ENCODE assay signal across 13 cellular contexts in genomic region chr2:241151934-241152660, GRCh38. TPM values are rescaled to one million over a fixed set of nuclear protein-coding genes. Genes with fewer than 3 reads are reported as not detected.
DNase-seq lines count a peak whose midpoint lies in the region; ATAC-seq, FAIRE-seq and TF ChIP-seq lines count a peak whose summit lies in the region.
"Had no signal": no experiment of that assay in that cellular context is flagged by ENCODE, and none has a peak within 500 bp of the region (broad histone marks: within the 10 kb centered on the region; RNA-seq: fewer than 3 reads in every experiment).

No MANE protein-coding gene starts in this region.

- intact Hi-C loops in CD4-positive, alpha-beta memory T cell (cut with micrococcal nuclease), result loop anchor here (2.0 to 5.0 kb wide), 2 partner anchors 115 to 170 kb away; no protein-coding TSS in a partner anchor
- intact Hi-C loops in HCT116 (cut with micrococcal nuclease) (no loop called here), GM12878 (cut with micrococcal nuclease; ENCODE audit: unreplicated experiment) (no loop called here), natural killer cell (cut with micrococcal nuclease) (no loop called here)

- peak overlapping the region in 5 of 7 donors; percentile 12 to 95 (median 87) for H3K27ac Mint-ChIP-seq in CD4-positive, alpha-beta memory T cell
- H3K27ac Mint-ChIP-seq in natural killer cell, result no peak overlapping the region

- WGBS in GM12878 (ENCODE audit: insufficient coverage, insufficient replicate concordance, low lambda C conversion rate, missing lambda C conversion rate), result 85% methylated on average over 8 of the region's 8 CpGs
- no CpG with 5 or more reads among the region's 8 CpGs for WGBS in neuronal stem cell (ENCODE audit: extremely low coverage in 2 of 2, insufficient read length in 2 of 2, insufficient replicate concordance in 1 of 2), 2 donors

- BruUV-seq in HCT116 (replicated peaks; lab: Mats Ljungman, UMichigan) (no TSS peak), GM12878 (replicated peaks; lab: Mats Ljungman, UMichigan) (no TSS peak)

- no peak overlapping the region for H2BK120ac ChIP-seq in neuronal stem cell (ENCODE audit: low read depth, low read length)

- no peak for TF ChIP-seq RAD21 in HCT116 (IDR thresholded peaks at IDR 0.05; ENCODE audit: low read depth)
- TF ChIP-seq RAD21 in GM12878 (IDR thresholded peaks at IDR 0.05; ENCODE audit: insufficient read depth, low read depth, low read length), result no peak

- H2BK5ac ChIP-seq in neuronal stem cell (ENCODE audit: low read length), result no peak overlapping the region

- no peak for ATAC-seq in HCT116
- ATAC-seq in GM12878, result no peak
- ATAC-seq in natural killer cell, result no peak
- ATAC-seq: gastrocnemius medialis had no signal

- no peaks in the 10 kb centered on the region for H3K27me3 Mint-ChIP-seq in CD4-positive, alpha-beta memory T cell
- H3K27me3 Mint-ChIP-seq in natural killer cell (ENCODE audit: low read depth in 2 of 2), result no peaks in the 10 kb centered on the region

- no peaks in the 10 kb centered on the region for H3K27me3 ChIP-seq in CD4-positive, alpha-beta memory T cell (ENCODE audit: insufficient read depth, low read length)
- H3K27me3 ChIP-seq in HCT116 (ENCODE audit: insufficient read depth, low read length) (no peaks in the 10 kb centered on the region), GM12878 (replicated peaks in 1 of 2; ENCODE audit: control insufficient read depth in 2 of 2, insufficient read depth in 2 of 2, low read length in 1 of 2) (no peaks in the 10 kb centered on the region), neuronal stem cell (ENCODE audit: control insufficient read depth in 3 of 3, insufficient read depth in 3 of 3, low read depth in 1 of 3, low read length in 3 of 3) (peaks cover 0 to 6% (median 0%) of the 10 kb centered on the region in 3 experiments)
- H3K27me3 ChIP-seq: gastrocnemius medialis had no signal

- no peak for TF ChIP-seq EP300 in GM12878 (IDR thresholded peaks at IDR 0.05; ENCODE audit: borderline replicate concordance in 1 of 2, control insufficient read depth in 1 of 2, low read depth in 2 of 2, low read length in 2 of 2)

- FAIRE-seq in GM12878 (lab: Jason Lieb, UNC), result no peak
- FAIRE-seq: colon had no signal

- peaks cover 26% of the 10 kb centered on the region for H3K4me1 ChIP-seq in CD4-positive, alpha-beta memory T cell (ENCODE audit: insufficient read depth, low read length)
- H3K4me1 ChIP-seq in HCT116 (ENCODE audit: control insufficient read depth in 1 of 2, insufficient read depth in 2 of 2, low read length in 2 of 2) (peaks cover 11 to 22% of the 10 kb centered on the region in 2 experiments; a peak in 3 of 4 replicates), GM12878 (ENCODE audit: control insufficient read depth, insufficient read depth, low read length) (peaks cover 19% of the 10 kb centered on the region), neuronal stem cell (ENCODE audit: control insufficient read depth in 2 of 2, insufficient read depth in 1 of 2, low read depth in 1 of 2, low read length in 2 of 2) (peaks cover 12 to 16% of the 10 kb centered on the region in 2 donors)

- POLR2A ChIA-PET in CD4-positive, alpha-beta memory T cell (lab: Charles Lee; ENCODE audit: partially characterized antibody), result interaction anchor here (1.7 to 9.0 kb wide), 8 partner anchors 22 to 164 kb away, joined by 4 to 299 read pairs (median 20); partner anchors contain the start of genes HDLBP, MTERF4 and SEPTIN2
- POLR2A ChIA-PET in HCT116 (lab: Charles Lee), result no interaction called here
- POLR2A ChIA-PET in GM12878 (lab: Charles Lee), result interaction anchor here (0.9 to 3.4 kb wide), 2 partner anchors 64 to 73 kb away, joined by 4 to 12 read pairs; no protein-coding TSS in a partner anchor

- H3K9ac ChIP-seq in HCT116 (ENCODE audit: low read length) (no peak overlapping the region), GM12878 (ENCODE audit: control insufficient read depth, insufficient read depth, low read length) (peak overlapping the region; percentile 4; the same call in 1 of the 2 replicates), neuronal stem cell (ENCODE audit: low read depth, low read length, poor library complexity) (no peak overlapping the region)

- H3K18ac ChIP-seq in neuronal stem cell (ENCODE audit: low read length), result no peak overlapping the region

- H4K20me1 ChIP-seq in HCT116 (ENCODE audit: insufficient read depth) (no peaks in the 10 kb centered on the region), GM12878 (ENCODE audit: control insufficient read depth, insufficient read depth) (no peaks in the 10 kb centered on the region)

- 0 out of 2 replicates have a peak overlapping the region, but pooled peaks have one; percentile 99 for H3K4me2 ChIP-seq in HCT116 (ENCODE audit: low read length)
- H3K4me2 ChIP-seq in GM12878 (ENCODE audit: control insufficient read depth, insufficient read depth), result peak overlapping the region; percentile 27
- no peak overlapping the region for H3K4me2 ChIP-seq in neuronal stem cell (ENCODE audit: insufficient read depth, low read length, poor library complexity, severe bottlenecking)

- in situ Hi-C loops in GM12878 (cut with MboI), result no loop called here

- TF ChIP-seq POLR2A in HCT116 (IDR thresholded peaks at IDR 0.05; ENCODE audit: borderline replicate concordance, extremely low read depth, insufficient read depth, insufficient read length), result no peak
- TF ChIP-seq POLR2A in GM12878 (IDR thresholded peaks at IDR 0.05; ENCODE audit: low read depth, low read length), result no peak

- no peak overlapping the region for H3K14ac ChIP-seq in neuronal stem cell (ENCODE audit: low read length)

- no peak overlapping the region for H4K91ac ChIP-seq in neuronal stem cell (ENCODE audit: low read depth, low read length, poor library complexity)

- H3K4me3 ChIP-seq in CD4-positive, alpha-beta memory T cell (ENCODE audit: low read length in 2 of 2), result no peak overlapping the region
- no peak overlapping the region for H3K4me3 ChIP-seq in HCT116 (replicated peaks in 1 of 2; ENCODE audit: low read depth in 1 of 2, low read length in 2 of 2)
- H3K4me3 ChIP-seq in GM12878, result 0 out of 2 replicates have a peak overlapping the region, but pooled peaks have one; percentile 74
- H3K4me3 ChIP-seq in neuronal stem cell (ENCODE audit: low read length in 2 of 2), result peak overlapping the region in 1 of 2 donors; percentile 25

- H3K79me1 ChIP-seq in neuronal stem cell (ENCODE audit: low read depth, low read length), result peaks cover 3% of the 10 kb centered on the region

- RAD21 ChIA-PET in HCT116 (lab: Charles Lee; ENCODE audit: low non-redundant PET in 1 of 2, low total read pairs in 2 of 2, uncharacterized antibody in 2 of 2, unreplicated experiment in 2 of 2), result no interaction called here
- RAD21 ChIA-PET in GM12878 (lab: Charles Lee; ENCODE audit: unreplicated experiment), result interaction anchor here (0.6 to 3.6 kb wide), 4 partner anchors 42 to 164 kb away, joined by 3 to 62 read pairs (median 18); partner anchors contain the start of genes HDLBP, MTERF4 and SEPTIN2

- H3K9me3 Mint-ChIP-seq in CD4-positive, alpha-beta memory T cell, result peaks cover 0 to 1% (median 0%) of the 10 kb centered on the region in 8 donors
- no peaks in the 10 kb centered on the region for H3K9me3 Mint-ChIP-seq in natural killer cell

- H3K9me2 ChIP-seq in HCT116 (ENCODE audit: insufficient read depth), result no peaks in the 10 kb centered on the region

- H4K8ac ChIP-seq in neuronal stem cell (ENCODE audit: low read depth, low read length), result no peak overlapping the region

- no peak overlapping the region for H3K4ac ChIP-seq in neuronal stem cell (ENCODE audit: low read length)

- CTCF ChIA-PET in CD4-positive, alpha-beta memory T cell (lab: Charles Lee; ENCODE audit: partially characterized antibody), result interaction anchor here (1.4 to 3.9 kb wide), 8 partner anchors 28 to 237 kb away, joined by 3 to 76 read pairs (median 12); no protein-coding TSS in a partner anchor
- CTCF ChIA-PET in HCT116 (lab: Charles Lee), result no interaction called here
- CTCF ChIA-PET in GM12878 (lab: Yijun Ruan, JAX), result interaction anchor here (0.5 to 4.1 kb wide), 5 partner anchors 31 to 237 kb away, joined by 3 to 36 read pairs (median 4); no protein-coding TSS in a partner anchor

- no peak overlapping the region for H3K23ac ChIP-seq in neuronal stem cell (ENCODE audit: low read depth, low read length, poor library complexity)

- H2BK12ac ChIP-seq in neuronal stem cell (ENCODE audit: low read length), result no peak overlapping the region

- no peak overlapping the region for H2AFZ ChIP-seq in HCT116 (ENCODE audit: low read depth, low read length, poor library complexity, severe bottlenecking)
- no peak overlapping the region for H2AFZ ChIP-seq in GM12878 (ENCODE audit: control insufficient read depth, low read depth, low read length)
- no peak overlapping the region for H2AFZ ChIP-seq in neuronal stem cell (ENCODE audit: low read length)

- peaks cover 29 to 50% (median 40%) of the 10 kb centered on the region in 4 donors for H3K4me1 Mint-ChIP-seq in CD4-positive, alpha-beta memory T cell
- peaks cover 34 to 46% of the 10 kb centered on the region in 2 donors for H3K4me1 Mint-ChIP-seq in natural killer cell

- peaks cover 3% of the 10 kb centered on the region for H3K36me3 ChIP-seq in CD4-positive, alpha-beta memory T cell (ENCODE audit: insufficient read depth, low read length)
- peaks cover 0 to 2% of the 10 kb centered on the region in 2 experiments; a peak in 1 of 4 replicates for H3K36me3 ChIP-seq in HCT116 (ENCODE audit: control insufficient read depth in 1 of 2, insufficient read depth in 2 of 2, low read length in 2 of 2)
- peaks cover 4 to 12% of the 10 kb centered on the region in 2 experiments; a peak in 3 of 4 replicates for H3K36me3 ChIP-seq in GM12878 (ENCODE audit: control insufficient read depth in 2 of 2, insufficient read depth in 2 of 2, low read length in 1 of 2)
- H3K36me3 ChIP-seq in neuronal stem cell (replicated peaks in 1 of 2; ENCODE audit: control insufficient read depth in 2 of 2, insufficient read depth in 2 of 2, low read length in 2 of 2), result peaks cover 5 to 35% of the 10 kb centered on the region in 2 donors

- SMC1A ChIA-PET in GM12878 (lab: Charles Lee; ENCODE audit: uncharacterized antibody, unreplicated experiment), result interaction anchor here (0.6 to 6.2 kb wide), 11 partner anchors 40 to 90 kb away, joined by 3 to 49 read pairs (median 4); no protein-coding TSS in a partner anchor

- H3K9me3 ChIP-seq in CD4-positive, alpha-beta memory T cell (ENCODE audit: control insufficient read depth in 1 of 2, low read length in 2 of 2), result no peaks in the 10 kb centered on the region
- H3K9me3 ChIP-seq in HCT116 (ENCODE audit: control insufficient read depth in 1 of 2, insufficient read depth in 1 of 2, low read depth in 1 of 2, low read length in 2 of 2) (no peaks in the 10 kb centered on the region), GM12878 (replicated peaks; ENCODE audit: control insufficient read depth, insufficient read depth, low read length) (no peaks in the 10 kb centered on the region), neuronal stem cell (replicated peaks in 1 of 2; ENCODE audit: control insufficient read depth in 2 of 2, insufficient read depth in 1 of 2, low read depth in 1 of 2, low read length in 2 of 2) (no peaks in the 10 kb centered on the region)
- H3K9me3 ChIP-seq: gastrocnemius medialis had no signal

- DNase-seq in CD4-positive, alpha-beta memory T cell, result no peak
- no peak for DNase-seq in HCT116 (ENCODE audit: low read depth, low spot score)
- no peak for DNase-seq in GM12878 (ENCODE audit: low read depth, low spot score)
- DNase-seq in natural killer cell, result no peak
- DNase-seq in NCI-H2171 treated with DMSO at 0.1 percent for 48 hours (lab: John Stamatoyannopoulos, UW), result no peak
- no peak for DNase-seq in NAMALWA (ENCODE audit: low spot score)
- no peak for DNase-seq in neuronal stem cell (ENCODE audit: low spot score)
- no peak for DNase-seq in effector CD4-positive, alpha-beta T cell
- DNase-seq: gastrocnemius medialis, kidney glomerular epithelial cell, NCI-H1694, OCI-M1 had no signal

- peaks cover 23% of the 10 kb centered on the region for H3K79me2 ChIP-seq in HCT116 (ENCODE audit: insufficient read depth, low read length)
- H3K79me2 ChIP-seq in GM12878 (ENCODE audit: control insufficient read depth, insufficient read depth, low read length), result peaks cover 36% of the 10 kb centered on the region

- no peak overlapping the region for H2AK5ac ChIP-seq in neuronal stem cell (ENCODE audit: low read depth, low read length)

- H3K4me3 Mint-ChIP-seq in CD4-positive, alpha-beta memory T cell, result peak overlapping the region; percentile 87 to 100 (median 97)
- peak overlapping the region; percentile 95 for H3K4me3 Mint-ChIP-seq in natural killer cell

- H3K27ac ChIP-seq in CD4-positive, alpha-beta memory T cell (ENCODE audit: low read depth, low read length), result no peak overlapping the region
- H3K27ac ChIP-seq in HCT116 (ENCODE audit: low read depth, low read length) (no peak overlapping the region), GM12878 (ENCODE audit: control insufficient read depth, insufficient read depth) (no peak overlapping the region), neuronal stem cell (replicated peaks; ENCODE audit: low read length) (no peak overlapping the region)
- H3K27ac ChIP-seq: gastrocnemius medialis had no signal

- TF ChIP-seq CTCF in HCT116 (IDR thresholded peaks at IDR 0.05 in 2 of 3, conservative IDR thresholded peaks at IDR 0.05 in 1 of 3; ENCODE audit: borderline replicate concordance in 1 of 3, insufficient read depth in 1 of 3, low read depth in 2 of 3, low read length in 2 of 3) (no peak), GM12878 (IDR thresholded peaks at IDR 0.05 in 2 of 3, conservative IDR thresholded peaks at IDR 0.05 in 1 of 3; ENCODE audit: control insufficient read depth in 2 of 3, extremely low read depth in 1 of 3, insufficient read depth in 1 of 3, low read depth in 3 of 3, low read length in 3 of 3) (no peak), natural killer cell (IDR thresholded peaks at IDR 0.05) (no peak)

- H2BK15ac ChIP-seq in neuronal stem cell (ENCODE audit: low read length), result no peak overlapping the region

- H3K36me3 Mint-ChIP-seq in CD4-positive, alpha-beta memory T cell, result peaks cover 7 to 35% of the 10 kb centered on the region in 2 donors
- H3K36me3 Mint-ChIP-seq in natural killer cell, result no peaks in the 10 kb centered on the region

RNA-seq across cellular contexts. Expression of gene PPP1R7, which starts 1.8 kb away (rescaled TPM):
- total RNA-seq in CD4-positive, alpha-beta memory T cell, result 10 to 100 TPM; 61.3 to 68.9 TPM
- 100 to 1,000 TPM; 114 to 119 TPM for polyA plus RNA-seq in CD4-positive, alpha-beta memory T cell
- 45.4 TPM for total RNA-seq in HCT116 (2021; ENCODE audit: unreplicated experiment)
- 44.5 and 55.7 TPM in 2 replicates for polyA plus RNA-seq in HCT116 (2012)
- total RNA-seq in GM12878 (2013; cell fraction: nucleolus; rRNA removed), result 33.8 and 144 TPM in 2 replicates
- 78.5 and 88.0 TPM in 2 replicates for total RNA-seq in GM12878 (2014; rRNA removed)
- 85.7 and 87.8 TPM in 2 replicates for total RNA-seq in GM12878 (2014; rRNA removed; fragmentation: Illumina TruSeq; extraction: Trizol)
- 76.9 and 84.3 TPM in 2 replicates for total RNA-seq in GM12878 (2021)
- polyA plus RNA-seq in GM12878 (2011; ENCODE audit: low read depth), result 64.8 TPM
- 123 and 157 TPM in 2 replicates for polyA plus RNA-seq in GM12878 (2011; rRNA removed)
- polyA plus RNA-seq in GM12878 (2011; cell fraction: cytosol; rRNA removed), result 52.0 and 59.3 TPM in 2 replicates
- polyA plus RNA-seq in GM12878 (2011; cell fraction: nucleus; rRNA removed), result 50.8 and 59.6 TPM in 2 replicates
- polyA plus RNA-seq in GM12878 (2012), result 86.5 and 102 TPM in 2 replicates
- 146 and 167 TPM in 2 replicates for polyA plus RNA-seq in GM12878 (2014; fragmentation: Illumina TruSeq; extraction: Trizol)
- 10 to 100 TPM; 81.4 to 82.8 TPM for polyA plus RNA-seq in GM12878 (2014; fragmentation: Nextera tagmentation; extraction: Ambion mirVana)
- polyA plus RNA-seq in GM12878 (2014; rRNA removed), result 91.5 and 99.6 TPM in 2 replicates
- polyA plus RNA-seq in GM12878 (2016; fragmentation: Nextera tagmentation; extraction: Ambion mirVana), result 100 to 1,000 TPM; 169 to 174 TPM
- polyA minus RNA-seq in GM12878 (2011; rRNA and poly(A)+ RNA removed), result 37.3 and 41.8 TPM in 2 replicates
- polyA minus RNA-seq in GM12878 (2011; cell fraction: cytosol; rRNA and poly(A)+ RNA removed), result 22.7 and 48.7 TPM in 2 replicates
- polyA minus RNA-seq in GM12878 (2011; cell fraction: nucleus; rRNA and poly(A)+ RNA removed), result 19.1 and 32.2 TPM in 2 replicates
- total RNA-seq in natural killer cell, result 10 to 100 TPM; 57.8 to 66.3 (median 60.4) TPM
- polyA plus RNA-seq in neuronal stem cell (2013, experiment 1 of 2), result 36.4 TPM
- polyA plus RNA-seq in neuronal stem cell (2013, experiment 2 of 2), result 38.0 TPM

RNA-seq across cellular contexts. Expression of gene PASK, which starts 2.8 kb away (rescaled TPM):
- total RNA-seq in CD4-positive, alpha-beta memory T cell, result 100 to 1,000 TPM; 290 to 309 TPM
- polyA plus RNA-seq in CD4-positive, alpha-beta memory T cell, result 10 to 100 TPM; 38.2 to 50.0 TPM
- total RNA-seq in HCT116 (2021; ENCODE audit: unreplicated experiment) (45.8 TPM), GM12878 (2014; rRNA removed) (32.6 and 35.2 TPM in 2 replicates), GM12878 (2014; rRNA removed; fragmentation: Illumina TruSeq; extraction: Trizol) (21.7 and 21.8 TPM in 2 replicates), GM12878 (2021) (49.6 and 54.9 TPM in 2 replicates), natural killer cell (10 to 100 TPM; 27.9 to 45.2 (median 36.2) TPM)
- polyA plus RNA-seq in HCT116 (2012), result 12.4 and 14.7 TPM in 2 replicates
- 112 and 123 TPM in 2 replicates for total RNA-seq in GM12878 (2013; cell fraction: nucleolus; rRNA removed)
- polyA plus RNA-seq in GM12878 (2011; ENCODE audit: low read depth), result 19.5 TPM
- polyA plus RNA-seq in GM12878 (2011; rRNA removed) (59.4 and 62.2 TPM in 2 replicates), GM12878 (2014; fragmentation: Illumina TruSeq; extraction: Trizol) (24.3 and 29.5 TPM in 2 replicates), GM12878 (2014; fragmentation: Nextera tagmentation; extraction: Ambion mirVana) (10 to 100 TPM in 1 of 2 experiments, 1 to 10 TPM in 1; 9.6 to 10.8 TPM), GM12878 (2014; rRNA removed) (36.7 and 42.0 TPM in 2 replicates), GM12878 (2016; fragmentation: Nextera tagmentation; extraction: Ambion mirVana) (10 to 100 TPM; 25.0 to 27.6 TPM)
- polyA plus RNA-seq in GM12878 (2011; cell fraction: cytosol; rRNA removed), result 52.5 and 56.3 TPM in 2 replicates
- 182 and 212 TPM in 2 replicates for polyA plus RNA-seq in GM12878 (2011; cell fraction: nucleus; rRNA removed)
- 36.3 and 39.3 TPM in 2 replicates for polyA plus RNA-seq in GM12878 (2012)
- polyA minus RNA-seq in GM12878 (2011; rRNA and poly(A)+ RNA removed), result 40.8 and 57.0 TPM in 2 replicates
- polyA minus RNA-seq in GM12878 (2011; cell fraction: cytosol; rRNA and poly(A)+ RNA removed), result 16.3 and 20.4 TPM in 2 replicates
- 38.2 and 60.8 TPM in 2 replicates for polyA minus RNA-seq in GM12878 (2011; cell fraction: nucleus; rRNA and poly(A)+ RNA removed)
- 11.4 TPM for polyA plus RNA-seq in neuronal stem cell (2013, experiment 1 of 2)
- 10.5 TPM for polyA plus RNA-seq in neuronal stem cell (2013, experiment 2 of 2)

RNA-seq across cellular contexts. Expression of gene ANO7, which starts 36.4 kb away (rescaled TPM):
- under 1 TPM; 0.53 to 0.81 TPM for total RNA-seq in CD4-positive, alpha-beta memory T cell
- under 1 TPM in 1 of 2 donors, not detected in 1; 0.13 TPM for polyA plus RNA-seq in CD4-positive, alpha-beta memory T cell
- total RNA-seq in HCT116 (2021; ENCODE audit: unreplicated experiment), result 0.84 TPM
- 0.42 and 0.75 TPM in 2 replicates for polyA plus RNA-seq in HCT116 (2012)
- total RNA-seq in GM12878 (2013; cell fraction: nucleolus; rRNA removed), result 19.1 and 21.0 TPM in 2 replicates
- 0.49 and 0.56 TPM in 2 replicates for total RNA-seq in GM12878 (2014; rRNA removed)
- total RNA-seq in GM12878 (2014; rRNA removed; fragmentation: Illumina TruSeq; extraction: Trizol), result 0.18 and 0.22 TPM in 2 replicates
- 0.88 and 1.4 TPM in 2 replicates for total RNA-seq in GM12878 (2021)
- 0.43 TPM for polyA plus RNA-seq in GM12878 (2011; ENCODE audit: low read depth)
- polyA plus RNA-seq in GM12878 (2011; rRNA removed), result 0.56 and 1.2 TPM in 2 replicates
- polyA plus RNA-seq in GM12878 (2011; cell fraction: cytosol; rRNA removed), result 1.5 TPM in 2 replicates
- 8.0 TPM in 2 replicates for polyA plus RNA-seq in GM12878 (2011; cell fraction: nucleus; rRNA removed)
- polyA plus RNA-seq in GM12878 (2012), result 1.8 TPM in 2 replicates
- 0.24 and 0.35 TPM in 2 replicates for polyA plus RNA-seq in GM12878 (2014; fragmentation: Illumina TruSeq; extraction: Trizol)
- polyA plus RNA-seq in GM12878 (2014; fragmentation: Nextera tagmentation; extraction: Ambion mirVana), result under 1 TPM; 0.08 to 0.11 TPM
- polyA plus RNA-seq in GM12878 (2014; rRNA removed), result 0.47 and 1.1 TPM in 2 replicates
- polyA plus RNA-seq in GM12878 (2016; fragmentation: Nextera tagmentation; extraction: Ambion mirVana), result under 1 TPM; 0.40 to 0.50 TPM
- polyA minus RNA-seq in GM12878 (2011; rRNA and poly(A)+ RNA removed), result 2.7 and 3.9 TPM in 2 replicates
- 1.0 and 1.6 TPM in 2 replicates for polyA minus RNA-seq in GM12878 (2011; cell fraction: cytosol; rRNA and poly(A)+ RNA removed)
- 3.6 and 5.7 TPM in 2 replicates for polyA minus RNA-seq in GM12878 (2011; cell fraction: nucleus; rRNA and poly(A)+ RNA removed)
- 1 to 10 TPM in 2 of 3 donors, under 1 TPM in 1; 0.97 to 1.4 (median 1.1) TPM for total RNA-seq in natural killer cell
- polyA plus RNA-seq in neuronal stem cell (2013, experiment 1 of 2), result 1.3 TPM
- 1.4 TPM for polyA plus RNA-seq in neuronal stem cell (2013, experiment 2 of 2)

RNA-seq across cellular contexts. Expression of gene MTERF4, which starts 50.0 kb away (rescaled TPM):
- total RNA-seq in CD4-positive, alpha-beta memory T cell, result 100 to 1,000 TPM; 204 to 227 TPM
- polyA plus RNA-seq in CD4-positive, alpha-beta memory T cell, result 10 to 100 TPM; 44.6 to 56.6 TPM
- total RNA-seq in HCT116 (2021; ENCODE audit: unreplicated experiment), result 25.5 TPM
- 20.6 and 25.2 TPM in 2 replicates for polyA plus RNA-seq in HCT116 (2012)
- total RNA-seq in GM12878 (2013; cell fraction: nucleolus; rRNA removed), result 339 and 407 TPM in 2 replicates
- 35.5 and 37.5 TPM in 2 replicates for total RNA-seq in GM12878 (2014; rRNA removed)
- total RNA-seq in GM12878 (2014; rRNA removed; fragmentation: Illumina TruSeq; extraction: Trizol), result 52.0 and 56.3 TPM in 2 replicates
- 35.2 and 38.7 TPM in 2 replicates for total RNA-seq in GM12878 (2021)
- 67.1 TPM for polyA plus RNA-seq in GM12878 (2011; ENCODE audit: low read depth)
- polyA plus RNA-seq in GM12878 (2011; rRNA removed), result 63.6 and 66.4 TPM in 2 replicates
- 46.3 and 47.5 TPM in 2 replicates for polyA plus RNA-seq in GM12878 (2011; cell fraction: cytosol; rRNA removed)
- 145 and 152 TPM in 2 replicates for polyA plus RNA-seq in GM12878 (2011; cell fraction: nucleus; rRNA removed)
- polyA plus RNA-seq in GM12878 (2012), result 45.2 and 50.8 TPM in 2 replicates
- polyA plus RNA-seq in GM12878 (2014; fragmentation: Illumina TruSeq; extraction: Trizol), result 69.1 and 85.4 TPM in 2 replicates
- polyA plus RNA-seq in GM12878 (2014; fragmentation: Nextera tagmentation; extraction: Ambion mirVana), result 10 to 100 TPM; 36.7 to 45.0 TPM
- 66.8 and 68.2 TPM in 2 replicates for polyA plus RNA-seq in GM12878 (2014; rRNA removed)
- polyA plus RNA-seq in GM12878 (2016; fragmentation: Nextera tagmentation; extraction: Ambion mirVana), result 10 to 100 TPM; 44.7 to 46.0 TPM
- 73.9 and 87.6 TPM in 2 replicates for polyA minus RNA-seq in GM12878 (2011; rRNA and poly(A)+ RNA removed)
- polyA minus RNA-seq in GM12878 (2011; cell fraction: cytosol; rRNA and poly(A)+ RNA removed), result 16.7 and 18.6 TPM in 2 replicates
- 44.0 and 60.1 TPM in 2 replicates for polyA minus RNA-seq in GM12878 (2011; cell fraction: nucleus; rRNA and poly(A)+ RNA removed)
- total RNA-seq in natural killer cell, result 10 to 100 TPM; 38.9 to 45.5 (median 39.2) TPM
- 19.9 TPM for polyA plus RNA-seq in neuronal stem cell (2013, experiment 1 of 2)
- polyA plus RNA-seq in neuronal stem cell (2013, experiment 2 of 2), result 20.1 TPM

Comparison
In these comparisons a context has a peak if more than half of its experiments do, and no peak if none do; other contexts are left out.
1. H3K27ac Mint-ChIP-seq: peak in CD4-positive, alpha-beta memory T cell (5 of 7); none in natural killer cell (0 of 2).